Comparison of ENCODE assay signal across 19 cellular contexts in genomic region chr11:85279267-85279666, GRCh38.
"Had no signal": no experiment of that assay in that cellular context is flagged by ENCODE, and none has a peak within 500 bp of the region (broad histone marks: within the 10 kb centered on the region; RNA-seq: fewer than 3 reads in every experiment).

No MANE protein-coding gene starts in this region.

- H3K4me1 ChIP-seq: colonic mucosa, esophagus squamous epithelium, gastrocnemius medialis, left lung, transverse colon had no signal

- H3K4me3 ChIP-seq: colonic mucosa, esophagus squamous epithelium, gastrocnemius medialis, left lung, transverse colon had no signal

- H3K27me3 ChIP-seq: colonic mucosa, esophagus squamous epithelium, gastrocnemius medialis, left lung, transverse colon had no signal

- H3K36me3 ChIP-seq: colonic mucosa, esophagus squamous epithelium, gastrocnemius medialis, left lung, transverse colon had no signal

- DNase-seq: activated CD4-positive, alpha-beta memory T cell treated with anti-CD3 and anti-CD28 coated beads, Interleukin-2, amount 10 ng/mL, durations not matched to agents 7 days and 5 days; activated CD4-positive, alpha-beta T cell treated with anti-CD3 and anti-CD28 coated beads, Interleukin-2, amount 10 ng/mL, durations not matched to agents 24 days and 14 days; activated effector memory CD4-positive, alpha-beta T cell treated with Interleukin-2 at 50 U/mL for 16 hours; activated naive CD4-positive, alpha-beta T cell treated with anti-CD3 and anti-CD28 coated beads, Interleukin-2, amount 10 ng/mL, durations not matched to agents 7 days and 5 days; activated T-cell treated with anti-CD3 and anti-CD28 coated beads, Interleukin-2, amount 50 U/mL, for 72 hours; amygdala; colonic mucosa; endodermal cell; esophagus squamous epithelium; gastrocnemius medialis; hippocampal formation; kidney glomerular epithelial cell; left lung; mammary epithelial cell; small intestine; stimulated activated CD8-positive, alpha-beta memory T cell treated with anti-CD3 and anti-CD28 coated beads, Interleukin-4, amount 100 ng/mL, for 48 hours; stimulated activated naive B cell treated with anti-CD40 and anti-IgM and Interleukin-4, amounts not matched to agents 10 μg/mL and 1 μg/mL and 100 μg/mL, for 72 hours; transverse colon had no signal

- H3K27ac ChIP-seq: colonic mucosa, esophagus squamous epithelium, gastrocnemius medialis, left lung, transverse colon, VCaP had no signal
